ENCODE assay signal across 8 cellular contexts in genomic region chr9:69919461-69920061, GRCh38.
A peak's percentile ranks its signal among the peaks of the same experiment; 100 is the strongest.
DNase-seq lines count a peak whose midpoint lies in the region; ATAC-seq and TF ChIP-seq lines count a peak whose summit lies in the region.

No MANE protein-coding gene starts in this region.

- CTCF ChIA-PET in naive thymus-derived CD4-positive, alpha-beta T cell (lab: Charles Lee) = interaction anchor here (1.6 to 2.5 kb wide), 2 partner anchors 111 to 497 kb away, joined by 5 to 17 read pairs; no protein-coding TSS in a partner anchor

- H3K36me3 ChIP-seq in H7 (replicated peaks; ENCODE audit: control insufficient read depth, insufficient read depth, low read length) = no peaks in the 10 kb centered on the region
- no peaks in the 10 kb centered on the region for H3K36me3 ChIP-seq in naive thymus-derived CD4-positive, alpha-beta T cell (ENCODE audit: control insufficient read depth in 2 of 3, insufficient read depth in 3 of 3, low read length in 3 of 3)

- peak; percentile 70 to 71 for ATAC-seq in activated T-cell treated with anti-CD3 and anti-CD28 coated beads, Interleukin-2, amount 50 U/mL, for 72 hours (replicated peaks in 1 of 2)
- ATAC-seq in naive thymus-derived CD4-positive, alpha-beta T cell = peak; percentile 85

- H3K9me3 Mint-ChIP-seq in activated T-cell treated with anti-CD3 and anti-CD28 coated beads, Interleukin-2, amount 50 U/mL, for 72 hours = no peaks in the 10 kb centered on the region
- no peaks in the 10 kb centered on the region for H3K9me3 Mint-ChIP-seq in activated T-cell treated with anti-CD3 and anti-CD28 coated beads, Interleukin-2, amount 50 U/mL, for 24 hours
- no peaks in the 10 kb centered on the region for H3K9me3 Mint-ChIP-seq in naive thymus-derived CD4-positive, alpha-beta T cell

- intact Hi-C loops in naive thymus-derived CD4-positive, alpha-beta T cell (cut with micrococcal nuclease) = loop anchor here (1.0 to 5.0 kb wide), 5 partner anchors 110 to 882 kb away; partner anchors contain the start of gene FXN (in 1 of the 2)

- no peaks in the 10 kb centered on the region for H3K9me3 ChIP-seq in naive thymus-derived CD4-positive, alpha-beta T cell (ENCODE audit: control insufficient read depth in 2 of 3, low read length in 3 of 3)

- peak in 1 of 2 donors; percentile 15 for DNase-seq in activated T-cell treated with anti-CD3 and anti-CD28 coated beads, Interleukin-2, amount 50 U/mL, for 72 hours
- no peak for DNase-seq in activated T-cell treated with anti-CD3 and anti-CD28 coated beads, Interleukin-2, amount 50 U/mL, for 24 hours
- DNase-seq in H7 = peak; percentile 65
- peak; percentile 77 for DNase-seq in M059J (ENCODE audit: low read depth)
- peak; percentile 7 for DNase-seq in SHP77 treated with DMSO at 0.1 percent for 48 hours (lab: John Stamatoyannopoulos, UW)
- DNase-seq in epithelial cell of proximal tubule (ENCODE audit: low read depth) = no peak
- peak in 6 of 9 donors; percentile 14 to 52 (median 41) for DNase-seq in naive thymus-derived CD4-positive, alpha-beta T cell
- DNase-seq in UCSD-AML1 (lab: John Stamatoyannopoulos, UW; ENCODE audit: unreplicated experiment) = no peak

- H3K27me3 Mint-ChIP-seq in activated T-cell treated with anti-CD3 and anti-CD28 coated beads, Interleukin-2, amount 50 U/mL, for 72 hours (ENCODE audit: low read depth) = peaks cover 24% of the 10 kb centered on the region
- peaks cover 28% of the 10 kb centered on the region for H3K27me3 Mint-ChIP-seq in activated T-cell treated with anti-CD3 and anti-CD28 coated beads, Interleukin-2, amount 50 U/mL, for 24 hours
- peaks cover 5 to 21% (median 17%) of the 10 kb centered on the region in 5 donors for H3K27me3 Mint-ChIP-seq in naive thymus-derived CD4-positive, alpha-beta T cell

- H3K4me3 ChIP-seq in H7 (ENCODE audit: insufficient read depth, low read depth, low read length) = no peak overlapping the region
- no peak overlapping the region for H3K4me3 ChIP-seq in epithelial cell of proximal tubule (ENCODE audit: low read depth, low read length)
- no peak overlapping the region for H3K4me3 ChIP-seq in naive thymus-derived CD4-positive, alpha-beta T cell (ENCODE audit: low read length)

- H3K4me3 Mint-ChIP-seq in activated T-cell treated with anti-CD3 and anti-CD28 coated beads, Interleukin-2, amount 50 U/mL, for 72 hours = no peak overlapping the region
- H3K4me3 Mint-ChIP-seq in activated T-cell treated with anti-CD3 and anti-CD28 coated beads, Interleukin-2, amount 50 U/mL, for 24 hours = no peak overlapping the region
- H3K4me3 Mint-ChIP-seq in naive thymus-derived CD4-positive, alpha-beta T cell = no peak overlapping the region

- H3K27me3 ChIP-seq in H7 (ENCODE audit: control insufficient read depth, insufficient read depth, low read length) = no peaks in the 10 kb centered on the region
- no peaks in the 10 kb centered on the region for H3K27me3 ChIP-seq in naive thymus-derived CD4-positive, alpha-beta T cell (ENCODE audit: control insufficient read depth in 2 of 2, insufficient read depth in 2 of 2, low read length in 2 of 2)

- POLR2A ChIA-PET in naive thymus-derived CD4-positive, alpha-beta T cell (lab: Charles Lee) = no interaction called here

- H3K27ac Mint-ChIP-seq in activated T-cell treated with anti-CD3 and anti-CD28 coated beads, Interleukin-2, amount 50 U/mL, for 72 hours = no peak overlapping the region
- H3K27ac Mint-ChIP-seq in activated T-cell treated with anti-CD3 and anti-CD28 coated beads, Interleukin-2, amount 50 U/mL, for 24 hours = no peak overlapping the region
- H3K27ac Mint-ChIP-seq in naive thymus-derived CD4-positive, alpha-beta T cell = no peak overlapping the region

- no peaks in the 10 kb centered on the region for H3K4me1 Mint-ChIP-seq in activated T-cell treated with anti-CD3 and anti-CD28 coated beads, Interleukin-2, amount 50 U/mL, for 72 hours (ENCODE audit: low read depth)
- H3K4me1 Mint-ChIP-seq in activated T-cell treated with anti-CD3 and anti-CD28 coated beads, Interleukin-2, amount 50 U/mL, for 24 hours (ENCODE audit: low read depth) = no peaks in the 10 kb centered on the region
- no peaks in the 10 kb centered on the region for H3K4me1 Mint-ChIP-seq in naive thymus-derived CD4-positive, alpha-beta T cell

- no peaks in the 10 kb centered on the region for H3K36me3 Mint-ChIP-seq in activated T-cell treated with anti-CD3 and anti-CD28 coated beads, Interleukin-2, amount 50 U/mL, for 72 hours (ENCODE audit: insufficient read depth in 2 of 2)
- no peaks in the 10 kb centered on the region for H3K36me3 Mint-ChIP-seq in activated T-cell treated with anti-CD3 and anti-CD28 coated beads, Interleukin-2, amount 50 U/mL, for 24 hours (ENCODE audit: low read depth)
- H3K36me3 Mint-ChIP-seq in naive thymus-derived CD4-positive, alpha-beta T cell = no peaks in the 10 kb centered on the region

- H3K27ac ChIP-seq in naive thymus-derived CD4-positive, alpha-beta T cell (ENCODE audit: low read depth, low read length) = no peak overlapping the region

- H3K4me1 ChIP-seq in naive thymus-derived CD4-positive, alpha-beta T cell (ENCODE audit: control insufficient read depth in 2 of 2, insufficient read depth in 2 of 2, low read length in 2 of 2) = no peaks in the 10 kb centered on the region

- peak; percentile 77 for TF ChIP-seq CTCF in epithelial cell of proximal tubule (conservative IDR thresholded peaks at IDR 0.05; ENCODE audit: low read depth, low read length)

Comparison
In these comparisons a context has a peak if more than half of its experiments do, and no peak if none do; other contexts are left out.
1. DNase-seq: peak in H7 (single experiment), M059J (single experiment), SHP77 treated with DMSO at 0.1 percent for 48 hours (single experiment) and naive thymus-derived CD4-positive, alpha-beta T cell (6 of 9); none in activated T-cell treated with anti-CD3 and anti-CD28 coated beads, Interleukin-2, amount 50 U/mL, for 24 hours (single experiment), epithelial cell of proximal tubule (single experiment) and UCSD-AML1 (single experiment).